ENCODE assay signal across 19 cellular contexts in genomic region chr11:35398881-35399280, GRCh38. TPM values are rescaled to one million over a fixed set of nuclear protein-coding genes. Genes with fewer than 3 reads are reported as not detected.
DNase-seq lines count a peak whose midpoint lies in the region; ATAC-seq and TF ChIP-seq lines count a peak whose summit lies in the region.
"Had no signal": no experiment of that assay in that cellular context is flagged by ENCODE, and none has a peak within 500 bp of the region (broad histone marks: within the 10 kb centered on the region; RNA-seq: fewer than 3 reads in every experiment).

No MANE protein-coding gene starts in this region.

- peaks cover 37% of the 10 kb centered on the region for H3K9me3 ChIP-seq in endodermal cell (ENCODE audit: control insufficient read depth, low read length)
- H3K9me3 ChIP-seq in OCI-LY7 (ENCODE audit: low read length) = no peaks in the 10 kb centered on the region

- no peaks in the 10 kb centered on the region for H3K79me2 ChIP-seq in OCI-LY7 (ENCODE audit: insufficient read depth, low read depth, low read length)

- H3K4me1 ChIP-seq in endodermal cell (ENCODE audit: control insufficient read depth, insufficient read depth, low read length) = peaks cover 7% of the 10 kb centered on the region
- no peaks in the 10 kb centered on the region for H3K4me1 ChIP-seq in OCI-LY7 (ENCODE audit: insufficient read depth, low read length, poor library complexity, severe bottlenecking)

- H3K4me3 ChIP-seq in AG10803 (ENCODE audit: low read length) (no peak overlapping the region), endodermal cell (ENCODE audit: low read length) (peak overlapping the region; percentile 31), fibroblast of the aortic adventitia (ENCODE audit: low read depth, low read length) (no peak overlapping the region), OCI-LY7 (ENCODE audit: low read depth, low read length, poor library complexity, severe bottlenecking) (no peak overlapping the region)

- TF ChIP-seq CTCF in AG10803 (conservative IDR thresholded peaks at IDR 0.05; ENCODE audit: low read length) (no peak), endodermal cell (conservative IDR thresholded peaks at IDR 0.05) (no peak), fibroblast of the aortic adventitia (IDR thresholded peaks at IDR 0.05; ENCODE audit: insufficient read depth, low read length) (no peak), OCI-LY7 (conservative IDR thresholded peaks at IDR 0.05; ENCODE audit: low read length) (no peak)

- no TSS peak for BruUV-seq in OCI-LY7 (replicated peaks; lab: Mats Ljungman, UMichigan)

- H3K27ac Mint-ChIP-seq in endodermal cell = no peak overlapping the region
- H3K27ac Mint-ChIP-seq: CD4-positive, alpha-beta T cell; H9 had no signal

- H3K36me3 ChIP-seq in endodermal cell (ENCODE audit: control insufficient read depth, insufficient read depth, low read length) (peaks cover 6% of the 10 kb centered on the region), OCI-LY7 (ENCODE audit: insufficient read depth, low read length) (no peaks in the 10 kb centered on the region)

- H3K9me3 Mint-ChIP-seq in endodermal cell = peaks cover 36% of the 10 kb centered on the region
- H3K9me3 Mint-ChIP-seq: CD4-positive, alpha-beta T cell had no signal

- 70 to 94% methylated on average over 1 of the region's 1 CpG for WGBS in endodermal cell (ENCODE audit: insufficient coverage in 1 of 2, insufficient read length in 1 of 2), 2 experiments

- no peak overlapping the region for H2AFZ ChIP-seq in OCI-LY7 (ENCODE audit: low read length)

- H3K27me3 ChIP-seq in endodermal cell (ENCODE audit: control insufficient read depth, insufficient read depth, low read length, poor library complexity, severe bottlenecking) = no peaks in the 10 kb centered on the region

- peaks cover 6% of the 10 kb centered on the region for H3K36me3 Mint-ChIP-seq in endodermal cell (ENCODE audit: low read depth)

- POLR2A ChIA-PET in OCI-LY7 (lab: Charles Lee) = no interaction called here

- H3K27me3 Mint-ChIP-seq in endodermal cell (ENCODE audit: insufficient read depth) = peaks cover 8% of the 10 kb centered on the region

- no peak overlapping the region for H3K4me3 Mint-ChIP-seq in endodermal cell
- H3K4me3 Mint-ChIP-seq: CD4-positive, alpha-beta T cell; H9 had no signal

- H4K20me1 ChIP-seq in OCI-LY7 (ENCODE audit: insufficient read depth, low read length) = no peaks in the 10 kb centered on the region

- H3K4me2 ChIP-seq in OCI-LY7 (ENCODE audit: low read length) = no peak overlapping the region
- H3K4me2 ChIP-seq: KMS-11 had no signal

- intact Hi-C loops in OCI-LY7 (cut with micrococcal nuclease; ENCODE audit: unreplicated experiment) (no loop called here), Right ventricle myocardium superior (cut with DNase I) (loop anchor here (10.0 kb wide), 2 partner anchors 814 to 884 kb away; partner anchors contain the start of gene ELF5)

- no peak overlapping the region for H3K9ac ChIP-seq in endodermal cell (ENCODE audit: extremely low read depth, low read length, poor library complexity, severe bottlenecking)
- H3K9ac ChIP-seq: KMS-11 had no signal

- no peak overlapping the region for H3K27ac ChIP-seq in endodermal cell (ENCODE audit: low read depth, low read length)
- no peak overlapping the region for H3K27ac ChIP-seq in OCI-LY7 (ENCODE audit: low read depth, low read length, poor library complexity, severe bottlenecking)
- H3K27ac ChIP-seq: C4-2B, KMS-11 had no signal

- peaks cover 24% of the 10 kb centered on the region for H3K4me1 Mint-ChIP-seq in endodermal cell

- H3K9me2 ChIP-seq in OCI-LY7 (ENCODE audit: insufficient read depth, low read length) = no peaks in the 10 kb centered on the region

- DNase-seq in AG10803 (ENCODE audit: low read depth) (peak; percentile 63), GM03348 (ENCODE audit: low spot score) (peak; percentile 32), endodermal cell (no peak), fibroblast of the aortic adventitia (ENCODE audit: low read depth) (peak; percentile 22), OCI-LY7 (ENCODE audit: low spot score) (no peak), Right ventricle myocardium superior (no peak), SHP77 treated with DMSO at 0.1 percent for 48 hours (lab: John Stamatoyannopoulos, UW) (no peak), NCI-H524 (lab: John Stamatoyannopoulos, UW) (no peak)
- DNase-seq: 8988T; AML-193; Caco-2; CD4-positive, alpha-beta T cell; DMS153; DMS79 treated with DMSO at 0.1 percent for 48 hours; EL; H9 had no signal

- no peak for ATAC-seq in Right ventricle myocardium superior (ENCODE audit: poor library complexity)

- CTCF ChIA-PET in OCI-LY7 (lab: Charles Lee; ENCODE audit: unreplicated experiment) = no interaction called here

RNA-seq across cellular contexts. Expression of gene SLC1A2, which starts 20.5 kb away (rescaled TPM):
- 10 to 100 TPM in 1 of 2 donors, 1 to 10 TPM in 1; 7.1 to 13.5 TPM for total RNA-seq in endodermal cell
- 8.8 TPM for polyA plus RNA-seq in endodermal cell (2013, experiment 1 of 2)
- polyA plus RNA-seq in endodermal cell (2013, experiment 2 of 2) = 9.6 TPM
- 10.5 and 23.6 TPM in 2 replicates for total RNA-seq in fibroblast of the aortic adventitia (ENCODE audit: low replicate concordance)
- total RNA-seq in OCI-LY7 (2014; rRNA removed; shearing (Covaris generic)) = not detected in 2 replicates
- not detected in 2 replicates for total RNA-seq in OCI-LY7 (2022)
- total RNA-seq in Right ventricle myocardium superior = 2.0 TPM
- total RNA-seq: CD4-positive, alpha-beta T cell; HT-29 had no signal

Comparison
In these comparisons a context has a peak if more than half of its experiments do, and no peak if none do; other contexts are left out.
1. DNase-seq: peak in AG10803 (single experiment), GM03348 (single experiment) and fibroblast of the aortic adventitia (single experiment); none in endodermal cell (single experiment), OCI-LY7 (single experiment), Right ventricle myocardium superior (single experiment), SHP77 treated with DMSO at 0.1 percent for 48 hours (single experiment) and NCI-H524 (0 of 2).